8 cellular contexts compared by ENCODE assay signal in genomic region chr2:118816669-118817068, GRCh38. TPM values are rescaled to one million over a fixed set of nuclear protein-coding genes. Genes with fewer than 3 reads are reported as not detected.
"Had no signal": no experiment of that assay in that cellular context is flagged by ENCODE, and none has a peak within 500 bp of the region (broad histone marks: within the 10 kb centered on the region; RNA-seq: fewer than 3 reads in every experiment).

No MANE protein-coding gene starts in this region.

- FAIRE-seq: HTR-8/SVneo had no signal

- H3K9me3 Mint-ChIP-seq: GM23338, IgD-negative memory B cell had no signal

- H3K4me3 ChIP-seq: GM23338, HAP-1 had no signal

- H3K36me3 ChIP-seq: HAP-1 had no signal

- H3K4me1 ChIP-seq: HAP-1 had no signal

- H3K27ac Mint-ChIP-seq: GM23338, IgD-negative memory B cell had no signal

- ATAC-seq: GM23338, HCT116 had no signal

- H3K36me3 Mint-ChIP-seq: IgD-negative memory B cell had no signal

- DNase-seq: H7, KG1 had no signal

- H3K9me3 ChIP-seq: HAP-1 had no signal

- H3K4me3 Mint-ChIP-seq: GM23338, IgD-negative memory B cell had no signal

- H2AFZ ChIP-seq: GM23338 had no signal

- H3K4me2 ChIP-seq: GM23338 had no signal

RNA-seq across cellular contexts. Expression of gene EN1, which starts 30.8 kb away (rescaled TPM):
- total RNA-seq: H7, HT-29 had no signal
- polyA plus RNA-seq: IgD-negative memory B cell had no signal
